ENCODE assay signal across 8 cellular contexts in the genomic region with DNA sequence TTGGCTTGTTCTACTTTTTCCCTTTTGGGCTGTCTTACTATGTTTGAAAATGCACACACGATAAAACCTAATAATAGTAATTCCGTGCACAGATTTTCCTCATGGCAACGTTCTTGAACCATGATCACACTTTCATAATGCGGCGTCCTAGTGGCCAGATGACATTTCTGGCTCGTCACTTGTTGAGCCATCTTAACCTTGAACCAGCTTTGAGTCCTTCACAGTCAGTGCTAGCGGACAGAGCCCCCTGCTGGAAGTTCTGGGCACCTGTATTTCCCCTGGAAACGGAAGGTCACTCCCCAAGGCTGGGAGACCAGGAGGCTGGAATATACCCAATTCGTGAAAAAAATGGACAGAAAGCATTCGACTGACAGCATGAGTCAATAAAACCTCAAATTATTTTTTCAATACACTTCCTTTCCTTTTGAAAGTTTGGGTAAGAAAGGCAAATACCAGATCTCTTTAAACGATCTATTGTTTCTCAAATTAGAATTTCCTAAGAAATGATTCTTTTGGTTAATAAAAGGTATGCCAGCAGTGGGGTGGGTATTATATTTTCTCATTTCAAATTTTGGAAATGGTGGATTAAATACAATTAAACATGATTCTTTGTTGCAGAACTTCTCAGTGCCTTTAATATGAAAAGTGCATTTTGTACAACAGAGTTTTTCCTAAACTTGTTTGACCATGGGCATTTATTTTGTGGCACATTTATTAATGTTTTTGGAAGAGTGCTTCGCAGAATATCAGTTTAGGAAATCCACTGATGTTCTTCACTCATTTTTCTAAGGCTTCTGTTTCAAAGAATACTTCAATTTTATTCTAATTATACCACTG.
DNase-seq lines count a peak whose midpoint lies in the region; ATAC-seq lines count a peak whose summit lies in the region.

No MANE protein-coding gene starts in this region.

- peak in 12 of 14 donors; percentile 15 to 71 (median 50) for DNase-seq in C1 segment of cervical spinal cord (lab: John Stamatoyannopoulos, UW)
- peak; percentile 50 for DNase-seq in NCI-H526 treated with DMSO at 0.1 percent for 48 hours (lab: John Stamatoyannopoulos, UW)
- DNase-seq in activated CD4-positive, alpha-beta T cell treated with anti-CD3 and anti-CD28 coated beads, Interleukin-2, amount 50 U/mL, for 1 hour = peak; percentile 48
- peak; percentile 79 for DNase-seq in ecto neural progenitor cell (ENCODE audit: low spot score)
- DNase-seq in memory B cell (ENCODE audit: low spot score in 2 of 2) = peak; percentile 60 to 67
- peak; percentile 45 for DNase-seq in stimulated activated CD8-positive, alpha-beta memory T cell treated with anti-CD3 and anti-CD28 coated beads, Interleukin-4, amount 100 ng/mL, for 24 hours (ENCODE audit: low read depth)

- no peak overlapping the region for H3K27ac Mint-ChIP-seq in memory B cell

- ATAC-seq in GM19025 (IDR thresholded peaks at IDR 0.05; ENCODE audit: low read depth, unreplicated experiment) (peak; percentile 90), HG03139 (IDR thresholded peaks at IDR 0.05; ENCODE audit: unreplicated experiment) (peak; percentile 99), memory B cell (ENCODE audit: low read depth) (peak; percentile 90)

- H3K27me3 Mint-ChIP-seq in memory B cell = peaks cover 16% of the 10 kb centered on the region

- no peaks in the 10 kb centered on the region for H3K36me3 Mint-ChIP-seq in memory B cell

- no peak overlapping the region for H3K4me3 Mint-ChIP-seq in memory B cell

- no peaks in the 10 kb centered on the region for H3K9me3 Mint-ChIP-seq in memory B cell

- H3K4me1 Mint-ChIP-seq in memory B cell = peaks cover 3% of the 10 kb centered on the region

Comparison
In these comparisons a context has a peak if more than half of its experiments do, and no peak if none do; other contexts are left out.
1. Peak in every context shown above with its lines: DNase-seq and ATAC-seq.